Comparison of ENCODE assay signal across 8 cellular contexts in the genomic region with DNA sequence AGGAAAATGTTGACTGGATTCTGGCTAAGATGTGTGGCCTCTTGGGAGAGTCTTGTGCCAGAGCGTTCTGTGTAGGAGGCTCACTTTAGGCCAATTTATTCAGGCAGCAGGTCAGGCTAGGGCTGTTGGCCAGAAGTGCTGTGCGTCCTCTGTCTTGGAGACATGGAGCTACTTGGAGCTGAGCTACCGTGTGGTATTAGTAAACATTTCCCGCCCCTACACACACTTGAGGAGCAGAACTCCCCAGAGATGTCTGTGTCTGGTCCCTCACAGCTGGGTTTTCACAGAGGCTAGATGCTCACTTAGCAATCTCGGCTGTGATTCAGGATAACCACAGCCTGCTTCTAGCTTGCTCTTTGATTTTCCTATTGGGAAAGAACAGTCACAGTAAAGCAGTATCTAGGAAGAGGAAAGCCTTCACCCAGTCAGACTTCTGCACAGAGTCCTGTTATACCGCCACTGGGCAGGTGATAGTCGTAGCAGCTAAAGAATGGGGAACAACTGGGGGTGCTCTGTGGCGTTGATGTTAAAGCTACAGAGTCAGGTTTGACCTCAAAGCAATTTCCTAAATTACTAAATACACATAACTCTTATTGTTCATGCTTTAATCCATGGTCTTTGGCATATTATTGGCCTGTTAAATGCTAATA.
DNase-seq lines count a peak whose midpoint lies in the region; ATAC-seq and TF ChIP-seq lines count a peak whose summit lies in the region.

No MANE protein-coding gene starts in this region.

- TF ChIP-seq POLR2A in Peyer's patch (IDR thresholded peaks at IDR 0.05) (no peak), testis (IDR thresholded peaks at IDR 0.05) (no peak)

- H3K4me1 ChIP-seq in Peyer's patch (peaks cover 0 to 16% (median 2%) of the 10 kb centered on the region in 4 donors), testis (peaks cover 12% of the 10 kb centered on the region)

- no peak for TF ChIP-seq CTCF in Peyer's patch (IDR thresholded peaks at IDR 0.05)
- no peak for TF ChIP-seq CTCF in testis (IDR thresholded peaks at IDR 0.05)

- H3K27me3 ChIP-seq in Peyer's patch, result no peaks in the 10 kb centered on the region
- no peaks in the 10 kb centered on the region for H3K27me3 ChIP-seq in testis

- ATAC-seq in GM18858 (IDR thresholded peaks at IDR 0.05; ENCODE audit: unreplicated experiment) (peak; percentile 34), HG02623 (IDR thresholded peaks at IDR 0.05; ENCODE audit: unreplicated experiment) (peak; percentile 32), left cardiac atrium (peak; percentile 88 to 94)

- H3K4me3 ChIP-seq in Peyer's patch (no peak overlapping the region), testis (no peak overlapping the region)

- H3K27ac ChIP-seq in Peyer's patch (peak overlapping the region; percentile 16 to 56 (median 49)), testis (no peak overlapping the region)

- 44 to 60% methylated on average over 6 to 8 of the region's 8 CpGs for WGBS in testis, 2 donors

- no peaks in the 10 kb centered on the region for H3K9me3 ChIP-seq in Peyer's patch
- H3K9me3 ChIP-seq in testis, result no peaks in the 10 kb centered on the region

- DNase-seq in Peyer's patch, result peak in 1 of 3 donors; percentile 62
- DNase-seq in left cardiac atrium, result peak; percentile 80
- peak; percentile 84 for DNase-seq in testis
- no peak for DNase-seq in SHP77 (lab: John Stamatoyannopoulos, UW)
- no peak for DNase-seq in HuH-7 (ENCODE audit: low spot score)
- DNase-seq in DMS114 treated with DMSO at 0.1 percent for 48 hours (lab: John Stamatoyannopoulos, UW; ENCODE audit: unreplicated experiment), result no peak

- H3K36me3 ChIP-seq in Peyer's patch (no peaks in the 10 kb centered on the region), testis (ENCODE audit: low read depth, missing control alignments) (no peaks in the 10 kb centered on the region)

- intact Hi-C loops in left cardiac atrium (cut with DNase I) (no loop called here), testis (cut with DNase I; ENCODE audit: low total_unique reads) (no loop called here)

Comparison
In these comparisons a context has a peak if more than half of its experiments do, and no peak if none do; other contexts are left out.
1. ATAC-seq: peak in every context shown above with its lines; median percentile 91 in left cardiac atrium; 34 in GM18858; 32 in HG02623.
2. DNase-seq: peak in left cardiac atrium (single experiment) and testis (single experiment); none in SHP77 (0 of 2), HuH-7 (single experiment) and DMS114 treated with DMSO at 0.1 percent for 48 hours (single experiment).
3. H3K27ac ChIP-seq: peak in Peyer's patch (4 of 4); none in testis (0 of 2).